ENCODE assay signal across 8 cellular contexts in genomic region chr3:61562810-61563613, GRCh38. TPM values are rescaled to one million over a fixed set of nuclear protein-coding genes. Genes with fewer than 3 reads are reported as not detected.
A peak's percentile ranks its signal among the peaks of the same experiment; 100 is the strongest.
DNase-seq lines count a peak whose midpoint lies in the region; ATAC-seq and TF ChIP-seq lines count a peak whose summit lies in the region.

No MANE protein-coding gene starts in this region.

- H3K27me3 Mint-ChIP-seq in nephron (ENCODE audit: low read depth) = peaks cover 4% of the 10 kb centered on the region

- peaks cover 18% of the 10 kb centered on the region for H3K4me1 Mint-ChIP-seq in nephron

- peak overlapping the region; percentile 66; the same call in 1 of the 2 replicates for H3K4me3 ChIP-seq in GM08714 (ENCODE audit: low read length)

- no peak for ATAC-seq in GM18873 (IDR thresholded peaks at IDR 0.05; ENCODE audit: low FRiP score, unreplicated experiment)
- no peak for ATAC-seq in HG02870 (IDR thresholded peaks at IDR 0.05; ENCODE audit: unreplicated experiment)

- H3K9me3 Mint-ChIP-seq in nephron = peaks cover 8% of the 10 kb centered on the region

- peak overlapping the region; percentile 99 to 100 (median 99) for H3K4me3 Mint-ChIP-seq in nephron

- DNase-seq in RPMI7951 (ENCODE audit: low read depth) (peak; percentile 46), fibroblast of gingiva (ENCODE audit: low read depth) (peak; percentile 39), SHP77 treated with DMSO at 0.1 percent for 48 hours (lab: John Stamatoyannopoulos, UW) (no peak)
- DNase-seq in stimulated activated CD4-positive, alpha-beta T cell treated with anti-CD3 and anti-CD28 coated beads, Interleukin-4, amount 100 ng/mL, for 24 hours = no peak

- peaks cover 4% of the 10 kb centered on the region for H3K36me3 Mint-ChIP-seq in nephron (ENCODE audit: low read depth)

- no peak for TF ChIP-seq CTCF in nephron (IDR thresholded peaks at IDR 0.05; ENCODE audit: unreplicated experiment in 3 of 3)

- peak overlapping the region; percentile 89 to 99 (median 98) for H3K27ac Mint-ChIP-seq in nephron

RNA-seq across cellular contexts. Expression of gene PTPRG, which starts 1.6 kb away (rescaled TPM):
- total RNA-seq in RPMI7951 (2014; rRNA removed; shearing (Covaris generic)) = 43.0 and 44.9 TPM in 2 replicates

Comparison
In these comparisons a context has a peak if more than half of its experiments do, and no peak if none do; other contexts are left out.
1. DNase-seq: peak in RPMI7951 (single experiment) and fibroblast of gingiva (single experiment); none in stimulated activated CD4-positive, alpha-beta T cell treated with anti-CD3 and anti-CD28 coated beads, Interleukin-4, amount 100 ng/mL, for 24 hours (single experiment) and SHP77 treated with DMSO at 0.1 percent for 48 hours (single experiment).